In the genomic region with DNA sequence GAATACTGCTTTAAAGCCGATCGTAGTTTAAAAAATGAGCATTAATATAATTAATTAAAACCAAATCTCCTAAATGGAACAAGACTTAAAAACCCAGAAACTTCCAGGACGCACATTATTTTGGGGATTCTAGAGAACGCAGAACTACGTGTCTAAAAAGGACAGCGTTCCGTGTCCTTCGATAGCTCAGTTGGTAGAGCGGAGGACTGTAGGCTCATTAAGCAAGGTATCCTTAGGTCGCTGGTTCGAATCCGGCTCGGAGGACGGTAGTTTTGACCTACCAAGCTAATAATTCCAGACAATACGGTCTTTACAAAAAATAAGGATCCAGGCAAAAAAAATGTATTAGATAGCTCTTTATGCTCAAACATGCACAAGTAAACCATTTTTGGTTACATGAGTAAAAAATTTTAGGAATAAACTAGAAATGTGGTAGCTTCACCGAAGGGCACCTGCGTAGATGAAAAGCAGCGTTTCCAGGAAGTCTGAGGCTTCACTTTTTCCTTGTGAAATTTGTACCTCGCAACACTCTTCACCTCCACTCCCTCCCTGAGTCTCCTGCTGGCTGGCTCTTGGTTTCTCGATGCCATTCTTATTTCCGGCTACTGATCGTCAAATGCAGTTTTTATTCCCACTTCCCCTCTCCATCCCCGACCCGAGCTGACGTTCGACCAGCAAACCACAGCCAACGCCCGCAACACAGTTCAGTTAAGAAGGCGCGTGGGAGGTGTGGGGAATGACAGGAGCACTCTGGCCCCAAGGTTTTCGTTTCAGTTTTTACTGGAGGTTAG, we compare ENCODE assay signal across 8 cellular contexts. TPM values are rescaled to one million over a fixed set of nuclear protein-coding genes. Genes with fewer than 3 reads are reported as not detected.
DNase-seq lines count a peak whose midpoint lies in the region; ATAC-seq and TF ChIP-seq lines count a peak whose summit lies in the region.

No MANE protein-coding gene starts in this region.

- peaks cover 36% of the 10 kb centered on the region for H3K4me1 Mint-ChIP-seq in stimulated activated naive CD8-positive, alpha-beta T cell treated with anti-CD3 and anti-CD28 coated beads, Interleukin-15, Interleukin-2, amounts not matched to agents 100 ng/mL and 50 ng/mL, for 24 hours (ENCODE audit: low read depth)

- H3K27ac ChIP-seq in BLaER1 treated with 17β-estradiol and CSF1 and Interleukin-3, amounts not matched to agents 10 nM and 100 nM: peak overlapping the region in 5 of 11 experiments; percentile 28 to 63 (median 47); a peak in 9 of 22 replicates
- H3K27ac ChIP-seq in Karpas-422 (ENCODE audit: low read length): no peak overlapping the region
- peak overlapping the region in 6 of 59 donors; percentile 2 to 42 (median 21) for H3K27ac ChIP-seq in dorsolateral prefrontal cortex
- no peak overlapping the region for H3K27ac ChIP-seq in mesodermal cell (ENCODE audit: low read depth, low read length, severe bottlenecking)

- H3K9me3 Mint-ChIP-seq in stimulated activated naive CD8-positive, alpha-beta T cell treated with anti-CD3 and anti-CD28 coated beads, Interleukin-15, Interleukin-2, amounts not matched to agents 100 ng/mL and 50 ng/mL, for 24 hours: peaks cover 11% of the 10 kb centered on the region

- peak overlapping the region; percentile 69 for H3K4me3 Mint-ChIP-seq in stimulated activated naive CD8-positive, alpha-beta T cell treated with anti-CD3 and anti-CD28 coated beads, Interleukin-15, Interleukin-2, amounts not matched to agents 100 ng/mL and 50 ng/mL, for 24 hours

- H3K36me3 ChIP-seq in BLaER1 treated with 17β-estradiol and CSF1 and Interleukin-3, amounts not matched to agents 10 nM and 100 nM: no peaks in the 10 kb centered on the region
- no peaks in the 10 kb centered on the region for H3K36me3 ChIP-seq in Karpas-422 (ENCODE audit: insufficient read depth, low read length)
- no peaks in the 10 kb centered on the region for H3K36me3 ChIP-seq in mesodermal cell (ENCODE audit: control insufficient read depth, insufficient read depth, low read length)

- H3K4me3 ChIP-seq in BLaER1 treated with 17β-estradiol and CSF1 and Interleukin-3, amounts not matched to agents 10 nM and 100 nM: peak overlapping the region in 5 of 10 experiments; percentile 34 to 49 (median 38); a peak in 11 of 20 replicates
- H3K4me3 ChIP-seq in Karpas-422 (ENCODE audit: low read length) (no peak overlapping the region), dorsolateral prefrontal cortex (peak overlapping the region in 54 of 59 donors; percentile 1 to 56 (median 34)), mesodermal cell (ENCODE audit: extremely low read depth, insufficient read depth, low read length, poor library complexity, severe bottlenecking) (peak overlapping the region; percentile 46)

- peaks cover 8% of the 10 kb centered on the region for H3K27me3 Mint-ChIP-seq in stimulated activated naive CD8-positive, alpha-beta T cell treated with anti-CD3 and anti-CD28 coated beads, Interleukin-15, Interleukin-2, amounts not matched to agents 100 ng/mL and 50 ng/mL, for 24 hours

- 0 out of 22 replicates have a peak, but pooled peaks cover 0 to 4% (median 0%) of the 10 kb centered on the region in 11 experiments for H3K27me3 ChIP-seq in BLaER1 treated with 17β-estradiol and CSF1 and Interleukin-3, amounts not matched to agents 10 nM and 100 nM
- H3K27me3 ChIP-seq in Karpas-422 (ENCODE audit: low read length) (no peaks in the 10 kb centered on the region), dorsolateral prefrontal cortex (peaks cover 0 to 45% (median 3%) of the 10 kb centered on the region in 45 donors)

- TF ChIP-seq CTCF in dorsolateral prefrontal cortex (IDR thresholded peaks at IDR 0.05 in 54 of 56, conservative IDR thresholded peaks at IDR 0.05 in 2 of 56; ENCODE audit: low read depth in 1 of 56, partially characterized antibody in 56 of 56): no peak

- peaks cover 5 to 38% (median 18%) of the 10 kb centered on the region in 10 experiments; a peak in 18 of 20 replicates for H3K4me1 ChIP-seq in BLaER1 treated with 17β-estradiol and CSF1 and Interleukin-3, amounts not matched to agents 10 nM and 100 nM
- H3K4me1 ChIP-seq in Karpas-422 (ENCODE audit: low read length) (peaks cover 11% of the 10 kb centered on the region), mesodermal cell (ENCODE audit: control insufficient read depth, insufficient read depth, low read length, poor library complexity, severe bottlenecking) (no peaks in the 10 kb centered on the region)

- 2% methylated on average over 14 to 17 of the region's 31 CpGs for WGBS in mesodermal cell (ENCODE audit: insufficient coverage in 2 of 2), 2 experiments

- no peak for ATAC-seq in GM18861 (IDR thresholded peaks at IDR 0.05; ENCODE audit: unreplicated experiment)
- ATAC-seq in left lobe of liver: no peak

- peak overlapping the region; percentile 42 to 91 (median 63) for H3K4me2 ChIP-seq in BLaER1 treated with 17β-estradiol and CSF1 and Interleukin-3, amounts not matched to agents 10 nM and 100 nM
- peak overlapping the region; percentile 15 for H3K4me2 ChIP-seq in Karpas-422 (ENCODE audit: low read depth, low read length, poor library complexity, severe bottlenecking)

- intact Hi-C loops in dorsolateral prefrontal cortex (cut with DNase I): no loop called here

- H3K36me3 Mint-ChIP-seq in stimulated activated naive CD8-positive, alpha-beta T cell treated with anti-CD3 and anti-CD28 coated beads, Interleukin-15, Interleukin-2, amounts not matched to agents 100 ng/mL and 50 ng/mL, for 24 hours (ENCODE audit: low read depth): peaks cover 7% of the 10 kb centered on the region

- peak overlapping the region in 3 of 11 experiments; percentile 32 to 49 (median 41); a peak in 4 of 22 replicates for H3K9ac ChIP-seq in BLaER1 treated with 17β-estradiol and CSF1 and Interleukin-3, amounts not matched to agents 10 nM and 100 nM
- no peak overlapping the region for H3K9ac ChIP-seq in Karpas-422 (ENCODE audit: low read length)

- no peaks in the 10 kb centered on the region for H3K79me2 ChIP-seq in Karpas-422 (ENCODE audit: low read length)

- peak; percentile 63 for DNase-seq in Karpas-422
- peak; percentile 7 to 48 (median 22) for DNase-seq in activated CD4-positive, CD25-positive, alpha-beta regulatory T cell (lab: John Stamatoyannopoulos, UW)
- peak in 1 of 10 donors; percentile 53 for DNase-seq in dorsolateral prefrontal cortex
- DNase-seq in left lobe of liver (ENCODE audit: low spot score): no peak

- no peaks in the 10 kb centered on the region for H4K20me1 ChIP-seq in BLaER1 treated with 17β-estradiol and CSF1 and Interleukin-3, amounts not matched to agents 10 nM and 100 nM
- H4K20me1 ChIP-seq in Karpas-422 (ENCODE audit: insufficient read depth, low read depth, low read length): no peaks in the 10 kb centered on the region

- H2AFZ ChIP-seq in Karpas-422 (ENCODE audit: low read length): no peak overlapping the region

- no peaks in the 10 kb centered on the region for H3K9me2 ChIP-seq in Karpas-422 (replicated peaks; ENCODE audit: insufficient read depth, low read length)

- peaks cover 19 to 24% (median 20%) of the 10 kb centered on the region in 11 experiments for H3K9me3 ChIP-seq in BLaER1 treated with 17β-estradiol and CSF1 and Interleukin-3, amounts not matched to agents 10 nM and 100 nM (replicated peaks in 1 of 11)
- peaks cover 7% of the 10 kb centered on the region; the same call in 1 of the 2 replicates for H3K9me3 ChIP-seq in Karpas-422 (ENCODE audit: low read length)
- H3K9me3 ChIP-seq in mesodermal cell (ENCODE audit: control insufficient read depth, low read length): peaks cover 8% of the 10 kb centered on the region

- H3K27ac Mint-ChIP-seq in stimulated activated naive CD8-positive, alpha-beta T cell treated with anti-CD3 and anti-CD28 coated beads, Interleukin-15, Interleukin-2, amounts not matched to agents 100 ng/mL and 50 ng/mL, for 24 hours: peak overlapping the region; percentile 75

RNA-seq across cellular contexts. Expression of a gene that starts 19.6 kb away (rescaled TPM):
- 22.7 and 23.7 TPM in 2 replicates for total RNA-seq in Karpas-422 (2014; rRNA removed; shearing (Covaris generic); ENCODE audit: low replicate concordance)
- total RNA-seq in dorsolateral prefrontal cortex: 10 to 100 TPM in 9 of 120 experiments, 1 to 10 TPM in 111; 5.9 to 11.3 (median 8.3) TPM
- 20.4 TPM for polyA plus RNA-seq in mesodermal cell (2013, experiment 1 of 2)
- 19.2 TPM for polyA plus RNA-seq in mesodermal cell (2013, experiment 2 of 2)
- total RNA-seq in left lobe of liver: 7.3 TPM

RNA-seq across cellular contexts. Expression of a gene that starts 39.0 kb away (rescaled TPM):
- 57.3 and 103 TPM in 2 replicates for total RNA-seq in Karpas-422 (2014; rRNA removed; shearing (Covaris generic); ENCODE audit: low replicate concordance)
- total RNA-seq in dorsolateral prefrontal cortex (10 to 100 TPM; 16.9 to 48.3 (median 28.5) TPM), left lobe of liver (4.7 TPM)
- polyA plus RNA-seq in mesodermal cell (2013, experiment 1 of 2): 67.9 TPM
- polyA plus RNA-seq in mesodermal cell (2013, experiment 2 of 2): 65.0 TPM
